5 cellular contexts compared by ENCODE assay signal in genomic region chr19:22975546-22976136, GRCh38. TPM values are rescaled to one million over a fixed set of nuclear protein-coding genes. Genes with fewer than 3 reads are reported as not detected.
"Had no signal": no experiment of that assay in that cellular context is flagged by ENCODE, and none has a peak within 500 bp of the region (broad histone marks: within the 10 kb centered on the region; RNA-seq: fewer than 3 reads in every experiment).

No MANE protein-coding gene starts in this region.

RNA-seq across cellular contexts. Expression of gene ZNF728, which starts 27.3 kb away (rescaled TPM):
- total RNA-seq: natural killer cell, progenitor cell of endocrine pancreas had no signal
- polyA plus RNA-seq: neural cell, sigmoid colon, stomach had no signal
